In the genomic region with DNA sequence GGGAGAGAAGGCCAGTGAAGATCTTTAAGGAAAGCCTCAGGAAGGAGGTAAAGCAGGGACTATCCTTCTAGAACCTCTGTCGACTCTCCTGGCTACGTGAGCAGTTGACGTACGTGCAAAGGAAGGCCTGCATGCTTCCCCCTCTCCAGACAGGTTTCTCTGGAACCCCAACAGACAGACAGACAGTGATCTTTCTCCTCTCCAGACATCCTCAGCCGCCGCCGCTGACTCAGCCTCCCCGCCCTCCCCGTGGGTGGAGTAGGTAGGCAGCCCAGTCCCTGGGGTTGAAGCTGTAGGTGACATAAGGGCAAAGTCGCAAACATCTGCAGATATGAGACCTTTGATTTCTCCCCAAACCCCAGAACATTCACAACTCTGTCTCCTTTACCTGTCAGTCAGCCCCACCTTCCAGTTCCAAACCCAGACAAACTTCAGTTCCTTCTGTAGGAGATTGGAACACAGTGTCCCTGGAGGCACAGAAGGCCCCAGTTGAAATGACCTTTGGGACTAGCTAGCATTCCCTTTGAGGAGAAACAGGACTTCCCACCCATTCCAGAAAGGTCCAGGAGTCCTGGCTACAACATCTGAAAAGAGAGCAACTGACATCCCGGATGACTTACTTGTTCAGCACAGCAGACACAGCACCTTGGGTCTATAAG, we compare ENCODE assay signal across 9 cellular contexts.
DNase-seq lines count a peak whose midpoint lies in the region; ATAC-seq and TF ChIP-seq lines count a peak whose summit lies in the region.
"Had no signal": no experiment of that assay in that cellular context is flagged by ENCODE, and none has a peak within 500 bp of the region (broad histone marks: within the 10 kb centered on the region; RNA-seq: fewer than 3 reads in every experiment).

No MANE protein-coding gene starts in this region.

- no peaks in the 10 kb centered on the region for H3K9me2 ChIP-seq in PC-9 (ENCODE audit: insufficient read depth)

- H3K4me2 ChIP-seq in PC-9 = peak overlapping the region; percentile 73

- no peak for ATAC-seq in HG03460 (IDR thresholded peaks at IDR 0.05; ENCODE audit: unreplicated experiment)

- H3K27ac ChIP-seq in PC-9 = peak overlapping the region; percentile 78

- H3K36me3 ChIP-seq in PC-9 (ENCODE audit: low read depth) = no peaks in the 10 kb centered on the region
- H3K36me3 ChIP-seq in BE2C = no peaks in the 10 kb centered on the region

- TF ChIP-seq CTCF in PC-9 (conservative IDR thresholded peaks at IDR 0.05) = no peak
- no peak for TF ChIP-seq CTCF in BE2C (IDR thresholded peaks at IDR 0.05; ENCODE audit: low read depth, low read length)

- H4K20me1 ChIP-seq in PC-9 (ENCODE audit: insufficient read depth) = no peaks in the 10 kb centered on the region

- H3K4me1 ChIP-seq in PC-9 (replicated peaks; ENCODE audit: insufficient read depth) (peaks cover 78% of the 10 kb centered on the region), BE2C (no peaks in the 10 kb centered on the region)

- H2AFZ ChIP-seq in PC-9 = peak overlapping the region; percentile 71

- CTCF ChIA-PET in PC-9 (lab: Charles Lee) = no interaction called here

- no peak for TF ChIP-seq POLR2A in erythroblast (IDR thresholded peaks at IDR 0.05; ENCODE audit: low read length)

- H3K27me3 ChIP-seq in PC-9 (ENCODE audit: insufficient read depth, low read depth) = no peaks in the 10 kb centered on the region
- H3K27me3 ChIP-seq in BE2C = no peaks in the 10 kb centered on the region

- H3K9me3 ChIP-seq in PC-9 (ENCODE audit: insufficient read depth, low read depth) = no peaks in the 10 kb centered on the region
- H3K9me3 ChIP-seq in BE2C = no peaks in the 10 kb centered on the region

- H3K4me3 ChIP-seq in PC-9 (peak overlapping the region; percentile 42; the same call in 1 of the 2 replicates), BE2C (ENCODE audit: low read depth, low read length) (no peak overlapping the region)

- intact Hi-C loops in PC-9 (cut with micrococcal nuclease; ENCODE audit: unreplicated experiment) = loop anchor here (1.0 kb wide), 2 partner anchors 20 to 367 kb away; no protein-coding TSS in a partner anchor

- no peaks in the 10 kb centered on the region for H3K79me2 ChIP-seq in PC-9 (ENCODE audit: low read depth)

- TSS peak; percentile 54 for BruUV-seq in PC-9 (replicated peaks; lab: Mats Ljungman, UMichigan)

- peak; percentile 71 to 87 for DNase-seq in PC-9
- peak; percentile 51 for DNase-seq in activated CD8-positive, alpha-beta memory T cell treated with anti-CD3 and anti-CD28 coated beads, Interleukin-2, amount 50 U/mL, for 1 hour (ENCODE audit: extremely low read depth)
- peak; percentile 4 to 39 for DNase-seq in erythroblast (lab: John Stamatoyannopoulos, UW)
- DNase-seq in stimulated activated CD4-positive, alpha-beta T cell treated with anti-CD3 and anti-CD28 coated beads, Interleukin-4, amount 100 ng/mL, for 4 hours = peak; percentile 56 to 91
- DNase-seq in NCI-H510A treated with DMSO at 0.1 percent for 48 hours (lab: John Stamatoyannopoulos, UW) = no peak
- DNase-seq in nucleus accumbens (lab: John Stamatoyannopoulos, UW) = no peak
- DNase-seq in BE2C = no peak
- DNase-seq: DMS53 had no signal

- H3F3A ChIP-seq in PC-9 (ENCODE audit: insufficient read depth, low read depth) = peaks cover 55% of the 10 kb centered on the region

- POLR2A ChIA-PET in PC-9 (lab: Charles Lee; ENCODE audit: unreplicated experiment) = interaction anchor here (0.5 to 1.6 kb wide), 5 partner anchors 13 to 809 kb away, joined by 3 to 17 read pairs (median 6); no protein-coding TSS in a partner anchor

Comparison
In these comparisons a context has a peak if more than half of its experiments do, and no peak if none do; other contexts are left out.
1. DNase-seq: peak in PC-9 (2 of 2), activated CD8-positive, alpha-beta memory T cell treated with anti-CD3 and anti-CD28 coated beads, Interleukin-2, amount 50 U/mL, for 1 hour (single experiment), erythroblast (2 of 2) and stimulated activated CD4-positive, alpha-beta T cell treated with anti-CD3 and anti-CD28 coated beads, Interleukin-4, amount 100 ng/mL, for 4 hours (2 of 2); none in NCI-H510A treated with DMSO at 0.1 percent for 48 hours (single experiment), nucleus accumbens (0 of 56) and BE2C (single experiment).